ENCODE assay signal across 1 cellular context in genomic region chr6:126041516-126042447, GRCh38.
TF ChIP-seq lines count a peak whose summit lies in the region.

No MANE protein-coding gene starts in this region.

TF ChIP-seq in IMR-90, 13 proteins besides CTCF, POLR2A, EP300 and RAD21 (continued from another document):
- TF ChIP-seq CHD1 (IDR thresholded peaks at IDR 0.05; ENCODE audit: low read depth, low read length) (no peak), BHLHE40 (IDR thresholded peaks at IDR 0.05; ENCODE audit: low read depth, low read length) (no peak), MAFK (IDR thresholded peaks at IDR 0.05; ENCODE audit: low read depth, low read length) (no peak), USF2 (IDR thresholded peaks at IDR 0.05; ENCODE audit: low read depth, low read length) (no peak)
TF ChIP-seq in IMR-90: peak in this region for 0.
